Comparison of ENCODE assay signal across 14 cellular contexts in genomic region chr3:45056608-45057301, GRCh38. TPM values are rescaled to one million over a fixed set of nuclear protein-coding genes. Genes with fewer than 3 reads are reported as not detected.
A peak's percentile ranks its signal among the peaks of the same experiment; 100 is the strongest.
DNase-seq lines count a peak whose midpoint lies in the region; FAIRE-seq and TF ChIP-seq lines count a peak whose summit lies in the region.
"Had no signal": no experiment of that assay in that cellular context is flagged by ENCODE, and none has a peak within 500 bp of the region (broad histone marks: within the 10 kb centered on the region; RNA-seq: fewer than 3 reads in every experiment).

No MANE protein-coding gene starts in this region.

- H3K27ac ChIP-seq in transverse colon (peak overlapping the region; percentile 32 to 66 (median 47)), small intestine (ENCODE audit: low read depth in 1 of 2, low read length in 1 of 2) (no peak overlapping the region)

- in situ Hi-C loops in transverse colon (cut with MboI; ENCODE audit: low pct_ligation_motif_present in 1 of 4, low pct_unique_long_range_greater_than_20kb in 1 of 4, low sequenced_read_pairs in 3 of 4), result no loop called here

- H3K9me3 ChIP-seq in transverse colon (no peaks in the 10 kb centered on the region), small intestine (ENCODE audit: control insufficient read depth, low read depth) (no peaks in the 10 kb centered on the region)

- peak; percentile 21 for DNase-seq in NCI-H146 (lab: John Stamatoyannopoulos, UW)
- peak; percentile 42 for DNase-seq in choroid plexus epithelial cell (ENCODE audit: low read depth)
- peak; percentile 39 for DNase-seq in kidney tubule cell (ENCODE audit: low spot score)
- DNase-seq in transverse colon, result no peak
- no peak for DNase-seq in small intestine
- no peak for DNase-seq in LoVo (ENCODE audit: low spot score)
- no peak for DNase-seq in GM12891 (ENCODE audit: insufficient read length, low spot score)
- no peak for DNase-seq in activated CD4-positive, alpha-beta T cell treated with anti-CD3 and anti-CD28 coated beads, Interleukin-2, amount 50 U/mL, for 1 hour
- DNase-seq: central memory CD4-positive, alpha-beta T cell; DMS153; NCI-H2081 treated with DMSO at 0.1 percent for 48 hours; retina had no signal

- TF ChIP-seq EP300 in transverse colon (IDR thresholded peaks at IDR 0.05; ENCODE audit: low read depth), result no peak

- TF ChIP-seq CTCF in choroid plexus epithelial cell (conservative IDR thresholded peaks at IDR 0.05; ENCODE audit: low read depth, low read length) (no peak), transverse colon (IDR thresholded peaks at IDR 0.05) (no peak)

- intact Hi-C loops in transverse colon (cut with DNase I; ENCODE audit: low total_unique reads), result no loop called here

- TF ChIP-seq POLR2A in transverse colon (IDR thresholded peaks at IDR 0.05), result no peak
- TF ChIP-seq POLR2A in GM12891 (IDR thresholded peaks at IDR 0.05; ENCODE audit: low read depth, low read length), result no peak

- H3K4me3 ChIP-seq in choroid plexus epithelial cell (ENCODE audit: low read depth, low read length), result no peak overlapping the region
- H3K4me3 ChIP-seq in transverse colon, result no peak overlapping the region
- H3K4me3 ChIP-seq in small intestine (ENCODE audit: low read depth in 1 of 2, low read length in 2 of 2), result no peak overlapping the region

- H3K4me1 ChIP-seq in transverse colon (peaks cover 3 to 20% (median 15%) of the 10 kb centered on the region in 4 donors), small intestine (ENCODE audit: control insufficient read depth in 2 of 2, insufficient read depth in 1 of 2, low read depth in 1 of 2, low read length in 1 of 2) (peaks cover 0 to 2% of the 10 kb centered on the region in 2 donors)

- 73 to 100% methylated on average over 1 to 5 of the region's 5 CpGs for WGBS in transverse colon (ENCODE audit: low coverage in 1 of 2), 2 donors
- WGBS in small intestine, 3 donors, result 75 to 88% (median 83%) methylated on average over 5 of the region's 5 CpGs

- H3K27me3 ChIP-seq in transverse colon (no peaks in the 10 kb centered on the region), small intestine (ENCODE audit: control insufficient read depth in 2 of 2, insufficient read depth in 2 of 2, low read length in 2 of 2) (no peaks in the 10 kb centered on the region)

- FAIRE-seq in small intestine (lab: Jason Lieb, UNC) (no peak), GM12891 (lab: Jason Lieb, UNC) (no peak)

- H3K36me3 ChIP-seq in transverse colon (no peaks in the 10 kb centered on the region), small intestine (ENCODE audit: control insufficient read depth in 2 of 2, insufficient read depth in 2 of 2, low read length in 2 of 2) (no peaks in the 10 kb centered on the region)

TF ChIP-seq in GM12891, 5 proteins besides CTCF, POLR2A, EP300 and RAD21:
- no peak for TF ChIP-seq PAX5 (IDR thresholded peaks at IDR 0.05; ENCODE audit: insufficient read depth, low read length, severe bottlenecking)
- no peak for TF ChIP-seq POU2F2 (IDR thresholded peaks at IDR 0.05; ENCODE audit: low read depth, low read length)
- no peak for TF ChIP-seq SPI1 (IDR thresholded peaks at IDR 0.05; ENCODE audit: low read depth, low read length)
- no peak for TF ChIP-seq TAF1 (IDR thresholded peaks at IDR 0.05; ENCODE audit: low read depth, low read length)
- no peak for TF ChIP-seq POLR2AphosphoS5 (IDR thresholded peaks at IDR 0.05; ENCODE audit: low read depth, low read length)

RNA-seq across cellular contexts. Expression of gene CLEC3B, which starts 30.7 kb away (rescaled TPM):
- total RNA-seq in transverse colon, result 10 to 100 TPM in 3 of 4 donors, 1 to 10 TPM in 1; 6.0 to 70.7 (median 16.4) TPM
- 100 to 1,000 TPM in 1 of 3 donors, 1 to 10 TPM in 2; 2.9 to 103 (median 4.1) TPM for polyA plus RNA-seq in small intestine
- not detected for polyA plus RNA-seq in GM12891 (2012; ENCODE audit: low read depth, missing spikeins)
- total RNA-seq: activated T-helper 2 cell treated with anti-CD3 and anti-CD28 coated beads, Interferon-gamma antibody, Interleukin-2, Interleukin-4, amounts not matched to agents 10 μg/mL and 5 μg/mL and 100 μg/mL, durations not matched to agents 14 hours and 24 hours and 36 hours; HT-29 had no signal

Comparison
In these comparisons a context has a peak if more than half of its experiments do, and no peak if none do; other contexts are left out.
1. DNase-seq: peak in NCI-H146 (single experiment), choroid plexus epithelial cell (single experiment) and kidney tubule cell (single experiment); none in transverse colon (single experiment), small intestine (single experiment), LoVo (single experiment), GM12891 (single experiment) and activated CD4-positive, alpha-beta T cell treated with anti-CD3 and anti-CD28 coated beads, Interleukin-2, amount 50 U/mL, for 1 hour (single experiment).
2. H3K27ac ChIP-seq: peak in transverse colon (4 of 4); none in small intestine (0 of 2).